ENCODE assay signal across 26 cellular contexts in genomic region chr16:5467552-5467951, GRCh38.
"Had no signal": no experiment of that assay in that cellular context is flagged by ENCODE, and none has a peak within 500 bp of the region (broad histone marks: within the 10 kb centered on the region; RNA-seq: fewer than 3 reads in every experiment).

No MANE protein-coding gene starts in this region.

- H3K27me3 ChIP-seq: testis, thyroid gland, tibial artery, tibial nerve, transverse colon, upper lobe of left lung, upper lobe of right lung, uterus, vagina had no signal

- ATAC-seq: stimulated activated effector memory CD8-positive, alpha-beta T cell treated with anti-CD3 and anti-CD28 coated beads, Interleukin-12 subunit alpha, Interleukin-12 subunit beta, amount 100 ng/mL, for 72 hours; stimulated activated memory B cell treated with anti-CD40 and anti-IgM and Interleukin-4, amounts not matched to agents 10 μg/mL and 1 μg/mL and 100 μg/mL, for 72 hours; stimulated activated naive B cell treated with anti-CD40 and anti-IgM and Interleukin-4, amounts not matched to agents 10 μg/mL and 1 μg/mL and 100 μg/mL, for 72 hours; stimulated activated naive CD8-positive, alpha-beta T cell treated with anti-CD3 and anti-CD28 coated beads, Interleukin-15, amount 100 ng/mL, for 72 hours; stimulated activated naive CD8-positive, alpha-beta T cell treated with anti-CD3 and anti-CD28 coated beads, Interleukin-15, Interleukin-2, amounts not matched to agents 100 U/mL and 50 U/mL, for 24 hours; upper lobe of right lung had no signal

- H3K36me3 ChIP-seq: stomach, suprapubic skin, thoracic aorta, thyroid gland, tibial artery, tibial nerve, transverse colon, upper lobe of left lung, upper lobe of right lung, uterus, vagina had no signal

- DNase-seq: stimulated activated CD4-positive, alpha-beta T cell treated with anti-CD3 and anti-CD28 coated beads, Interleukin-2, amount 100 ng/mL, for 48 hours; stimulated activated CD4-positive, alpha-beta T cell treated with anti-CD3 and anti-CD28 coated beads, Interleukin-4, amount 100 ng/mL, for 1 hour; stimulated activated CD4-positive, alpha-beta T cell treated with anti-CD3 and anti-CD28 coated beads, Interleukin-4, amount 100 ng/mL, for 24 hours; stimulated activated CD4-positive, alpha-beta T cell treated with anti-CD3 and anti-CD28 coated beads, Interleukin-4, amount 100 ng/mL, for 4 hours; stimulated activated CD8-positive, alpha-beta memory T cell treated with anti-CD3 and anti-CD28 coated beads, Interleukin-4, amount 100 ng/mL, for 48 hours; stimulated activated naive B cell treated with anti-CD40 and anti-IgM and Interleukin-4, amounts not matched to agents 10 μg/mL and 1 μg/mL and 100 μg/mL, for 72 hours; stimulated activated naive CD4-positive, alpha-beta T cell; stimulated activated naive CD4-positive, alpha-beta T cell treated with Interleukin-2 at 50 U/mL for 16 hours; stimulated activated naive CD8-positive, alpha-beta T cell treated with anti-CD3 and anti-CD28 coated beads, Interleukin-15, amount 100 ng/mL, for 72 hours; stimulated activated naive CD8-positive, alpha-beta T cell treated with anti-CD3 and anti-CD28 coated beads, Interleukin-15, Interleukin-2, amounts not matched to agents 100 U/mL and 50 U/mL, for 24 hours; stomach; substantia nigra; testis; thyroid gland; tibial artery; transverse colon; trophoblast cell; upper lobe of left lung; upper lobe of right lung; uterus had no signal

- H3K9me3 ChIP-seq: suprapubic skin, testis, thoracic aorta, thyroid gland, tibial artery, transverse colon, upper lobe of right lung, uterus, vagina had no signal

- H3K27ac ChIP-seq: stomach, suprapubic skin, testis, thoracic aorta, thyroid gland, tibial artery, tibial nerve, transverse colon, upper lobe of left lung, upper lobe of right lung, uterus, vagina had no signal

- H3K4me1 ChIP-seq: stomach, suprapubic skin, testis, thyroid gland, tibial artery, tibial nerve, upper lobe of left lung, upper lobe of right lung, uterus, vagina had no signal

- H3K4me3 ChIP-seq: stomach, suprapubic skin, testis, thoracic aorta, thyroid gland, tibial artery, tibial nerve, transverse colon, upper lobe of left lung, upper lobe of right lung, uterus, vagina had no signal
